Comparison of ENCODE assay signal across 8 cellular contexts in the genomic region with DNA sequence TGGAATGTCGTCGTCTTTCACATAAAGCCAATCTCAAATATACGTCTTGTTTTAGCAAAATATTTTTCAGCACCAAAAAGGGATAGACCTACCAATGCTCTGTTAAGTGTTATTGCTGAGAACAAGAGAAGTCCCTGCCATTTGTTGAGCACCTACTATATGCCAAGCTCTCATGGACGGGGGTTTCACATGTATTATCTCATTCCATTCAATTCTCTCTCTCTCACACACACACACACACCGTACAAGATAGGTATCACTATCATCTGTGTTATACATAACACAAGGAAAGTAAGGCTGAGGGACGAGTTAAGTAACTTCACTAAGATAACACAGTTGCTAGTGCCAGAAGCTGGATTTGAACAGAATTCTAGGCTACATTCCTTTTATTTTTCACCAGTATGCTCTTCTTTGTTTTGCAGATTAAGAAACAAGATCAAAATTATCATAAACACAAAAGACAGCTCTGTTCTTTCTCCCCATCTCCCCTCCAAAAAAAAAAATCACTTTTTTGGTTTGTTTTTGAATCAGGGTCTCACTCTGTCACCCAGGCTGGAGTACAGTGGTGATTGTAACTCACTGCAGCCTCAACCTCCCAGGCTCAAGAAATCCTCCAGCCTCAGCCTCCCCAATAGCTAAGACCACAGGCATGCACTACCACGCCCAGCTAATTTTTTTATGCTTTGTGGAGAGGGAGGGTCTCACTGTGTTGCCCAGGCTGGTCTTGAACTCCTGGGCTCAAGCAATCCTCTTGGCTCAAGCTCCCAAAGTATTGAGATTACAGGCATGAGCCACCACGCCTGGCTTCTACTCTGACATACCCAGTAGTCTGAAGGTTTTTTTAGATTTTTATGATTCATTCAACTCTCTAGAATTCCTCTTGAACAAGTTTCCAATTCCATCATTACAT. TPM values are rescaled to one million over a fixed set of nuclear protein-coding genes. Genes with fewer than 3 reads are reported as not detected.
DNase-seq lines count a peak whose midpoint lies in the region; ATAC-seq, FAIRE-seq and TF ChIP-seq lines count a peak whose summit lies in the region.

No MANE protein-coding gene starts in this region.

- H3K4me1 ChIP-seq in adipocyte (ENCODE audit: control insufficient read depth, insufficient read depth, low read length) (peaks cover 22% of the 10 kb centered on the region), HepG2 (ENCODE audit: insufficient read depth, low read length) (peaks cover 45% of the 10 kb centered on the region)

- POLR2A ChIA-PET in HepG2 (lab: Yijun Ruan, JAX), result interaction anchor here (0.9 to 3.7 kb wide), 19 partner anchors 9 to 80 kb away, joined by 3 to 96 read pairs (median 6); no protein-coding TSS in a partner anchor

- H3K4me1 Mint-ChIP-seq in activated naive CD4-positive, alpha-beta T cell treated with anti-CD3 and anti-CD28 coated beads, Interleukin-2, amount 50 U/mL, for 24 hours, result peaks cover 30% of the 10 kb centered on the region
- H3K4me1 Mint-ChIP-seq in type B pancreatic cell (ENCODE audit: unreplicated experiment), result peaks cover 22% of the 10 kb centered on the region

- peak overlapping the region; percentile 88 for H3K4me3 ChIP-seq in adipocyte (ENCODE audit: low read length)
- H3K4me3 ChIP-seq in HepG2 (replicated peaks in 1 of 3; ENCODE audit: insufficient read depth in 1 of 3, low read depth in 2 of 3, low read length in 3 of 3), result peak overlapping the region in 2 of 3 experiments; percentile 78 to 84; a peak in 2 of 6 replicates

- H3K9ac ChIP-seq in adipocyte (ENCODE audit: low read length) (peak overlapping the region; percentile 85), HepG2 (ENCODE audit: insufficient read depth, low read depth, low read length) (peak overlapping the region; percentile 25; the same call in 1 of the 2 replicates)

- DNase-seq in activated naive CD4-positive, alpha-beta T cell treated with Interleukin-2 at 50 U/mL for 16 hours, result no peak
- DNase-seq in adipocyte (ENCODE audit: low read depth) (no peak), HepG2 (ENCODE audit: low spot score) (no peak), type B pancreatic cell (ENCODE audit: extremely low spot score, unreplicated experiment) (no peak), dedifferentiated amniotic fluid mesenchymal stem cell (ENCODE audit: extremely low spot score) (no peak), T-helper 9 cell (no peak), urothelium cell line (ENCODE audit: low spot score) (no peak)

- peaks cover 39% of the 10 kb centered on the region for H3K79me2 ChIP-seq in HepG2 (ENCODE audit: insufficient read depth, low read length)

- peak overlapping the region; percentile 83 for H3K4me2 ChIP-seq in HepG2 (ENCODE audit: low read depth, low read length)

- peaks cover 2% of the 10 kb centered on the region for H3K27me3 Mint-ChIP-seq in activated naive CD4-positive, alpha-beta T cell treated with anti-CD3 and anti-CD28 coated beads, Interleukin-2, amount 50 U/mL, for 24 hours
- peaks cover 4% of the 10 kb centered on the region for H3K27me3 Mint-ChIP-seq in type B pancreatic cell

- ATAC-seq in HepG2, result no peak

- TF ChIP-seq POLR2A in HepG2 (IDR thresholded peaks at IDR 0.05; ENCODE audit: insufficient read depth in 1 of 2, low read depth in 2 of 2, low read length in 2 of 2), result no peak

- TF ChIP-seq CTCF in HepG2 (CRISPR knock-in tag; IDR thresholded peaks at IDR 0.05) (no peak), type B pancreatic cell (conservative IDR thresholded peaks at IDR 0.05) (no peak)

- peak overlapping the region; percentile 98 for H3K4me3 Mint-ChIP-seq in activated naive CD4-positive, alpha-beta T cell treated with anti-CD3 and anti-CD28 coated beads, Interleukin-2, amount 50 U/mL, for 24 hours
- H3K4me3 Mint-ChIP-seq in type B pancreatic cell, result peak overlapping the region; percentile 96

- TF ChIP-seq EP300 in HepG2 (IDR thresholded peaks at IDR 0.05; ENCODE audit: low read depth in 2 of 2, low read length in 2 of 2) (no peak), HepG2 (CRISPR knock-in tag; IDR thresholded peaks at IDR 0.05; ENCODE audit: borderline replicate concordance) (no peak)

- H3K9me3 ChIP-seq in adipocyte (ENCODE audit: control insufficient read depth, low read length) (no peaks in the 10 kb centered on the region), HepG2 (ENCODE audit: low read length) (no peaks in the 10 kb centered on the region)

- CTCF ChIA-PET in HepG2 (lab: Yijun Ruan, JAX; ENCODE audit: low intra/inter-chr PET ratio, low total read pairs), result no interaction called here

- peak overlapping the region; percentile 5 for H2AFZ ChIP-seq in HepG2 (ENCODE audit: low read length)

- BruUV-seq in HepG2 (replicated peaks; lab: Mats Ljungman, UMichigan), result no TSS peak

- FAIRE-seq in HepG2 (lab: Jason Lieb, UNC), result no peak
- FAIRE-seq in urothelium cell line (lab: Jason Lieb, UNC), result no peak

- H3K27me3 ChIP-seq in adipocyte (replicated peaks; ENCODE audit: control insufficient read depth, insufficient read depth, low read length) (no peaks in the 10 kb centered on the region), HepG2 (ENCODE audit: control insufficient read depth in 1 of 2, insufficient read depth in 2 of 2, low read length in 2 of 2) (no peaks in the 10 kb centered on the region; a peak in 1 of 5 replicates)

- H3K27ac Mint-ChIP-seq in activated naive CD4-positive, alpha-beta T cell treated with anti-CD3 and anti-CD28 coated beads, Interleukin-2, amount 50 U/mL, for 24 hours, result no peak overlapping the region
- H3K27ac Mint-ChIP-seq in type B pancreatic cell, result peak overlapping the region; percentile 90

- no peaks in the 10 kb centered on the region for H3K36me3 Mint-ChIP-seq in activated naive CD4-positive, alpha-beta T cell treated with anti-CD3 and anti-CD28 coated beads, Interleukin-2, amount 50 U/mL, for 24 hours
- H3K36me3 Mint-ChIP-seq in type B pancreatic cell, result no peaks in the 10 kb centered on the region

- intact Hi-C loops in HepG2 (cut with micrococcal nuclease; ENCODE audit: unreplicated experiment), result loop anchor here (2.0 kb wide), 1 partner anchor 16 kb away; no protein-coding TSS in a partner anchor

- H3K36me3 ChIP-seq in adipocyte (ENCODE audit: control insufficient read depth, insufficient read depth, low read length, severe bottlenecking) (no peaks in the 10 kb centered on the region), HepG2 (replicated peaks in 1 of 2; ENCODE audit: control insufficient read depth in 1 of 2, insufficient read depth in 2 of 2, low read length in 2 of 2) (no peaks in the 10 kb centered on the region; a peak in 1 of 5 replicates)

- no peaks in the 10 kb centered on the region for H3K9me3 Mint-ChIP-seq in activated naive CD4-positive, alpha-beta T cell treated with anti-CD3 and anti-CD28 coated beads, Interleukin-2, amount 50 U/mL, for 24 hours
- no peaks in the 10 kb centered on the region for H3K9me3 Mint-ChIP-seq in type B pancreatic cell

- TF ChIP-seq RAD21 in HepG2 (CRISPR knock-in tag; IDR thresholded peaks at IDR 0.05), result no peak

- H4K20me1 ChIP-seq in HepG2 (ENCODE audit: insufficient read depth, low read length), result no peaks in the 10 kb centered on the region; the same call in 1 of the 2 replicates

- peak overlapping the region; percentile 68 for H3K27ac ChIP-seq in HepG2 (ENCODE audit: extremely low read length, insufficient read depth, low read length)

- in situ Hi-C loops in HepG2 (cut with HindIII; ENCODE audit: extremely low pct_ligation_motif_present, low pct_unique_long_range_greater_than_20kb), result no loop called here

- 90% methylated on average over 8 of the region's 8 CpGs for WGBS in HepG2 (ENCODE audit: low lambda C conversion rate)

TF ChIP-seq in HepG2, 621 proteins besides CTCF, POLR2A, EP300 and RAD21 (continues in another document):
- TF ChIP-seq, protein P1, sequence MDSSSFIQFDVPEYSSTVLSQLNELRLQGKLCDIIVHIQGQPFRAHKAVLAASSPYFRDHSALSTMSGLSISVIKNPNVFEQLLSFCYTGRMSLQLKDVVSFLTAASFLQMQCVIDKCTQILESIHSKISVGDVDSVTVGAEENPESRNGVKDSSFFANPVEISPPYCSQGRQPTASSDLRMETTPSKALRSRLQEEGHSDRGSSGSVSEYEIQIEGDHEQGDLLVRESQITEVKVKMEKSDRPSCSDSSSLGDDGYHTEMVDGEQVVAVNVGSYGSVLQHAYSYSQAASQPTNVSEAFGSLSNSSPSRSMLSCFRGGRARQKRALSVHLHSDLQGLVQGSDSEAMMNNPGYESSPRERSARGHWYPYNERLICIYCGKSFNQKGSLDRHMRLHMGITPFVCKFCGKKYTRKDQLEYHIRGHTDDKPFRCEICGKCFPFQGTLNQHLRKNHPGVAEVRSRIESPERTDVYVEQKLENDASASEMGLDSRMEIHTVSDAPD (CRISPR knock-in tag; IDR thresholded peaks at IDR 0.05), result 0 out of 2 replicates have a peak, but pooled peaks have one; percentile 23
- TF ChIP-seq RBFOX2 (IDR thresholded peaks at IDR 0.05; ENCODE audit: low read depth, low read length) (no peak), TARDBP (CRISPR knock-in tag; IDR thresholded peaks at IDR 0.05) (no peak), ARID2 (CRISPR knock-in tag; IDR thresholded peaks at IDR 0.05; ENCODE audit: borderline replicate concordance) (peak; percentile 86; the same call in 1 of the 2 replicates), ZMYM3 (CRISPR knock-in tag; IDR thresholded peaks at IDR 0.05) (0 out of 2 replicates have a peak, but pooled peaks have one; percentile 7)

RNA-seq across cellular contexts. Expression of a gene that starts 1.0 kb away (rescaled TPM):
- total RNA-seq in HepG2 (2016; rRNA removed; fragmentation: Illumina TruSeq; extraction: Trizol) (115 and 183 TPM in 2 replicates), type B pancreatic cell (ENCODE audit: low replicate concordance) (9.2 and 12.0 TPM in 2 replicates)
- 16.6 and 18.3 TPM in 2 replicates for total RNA-seq in HepG2 (2016; cell fraction: cytosol; rRNA removed; fragmentation: Illumina TruSeq; extraction: Trizol; ENCODE audit: low read depth)
- 116 and 185 TPM in 2 replicates for total RNA-seq in HepG2 (2016; cell fraction: insoluble cytoplasmic fraction; rRNA removed; fragmentation: Illumina TruSeq; extraction: Trizol)
- 53.6 and 60.8 TPM in 2 replicates for total RNA-seq in HepG2 (2016; cell fraction: membrane; rRNA removed; fragmentation: Illumina TruSeq; extraction: Trizol)
- total RNA-seq in HepG2 (2016; cell fraction: nucleus; rRNA removed; fragmentation: Illumina TruSeq; extraction: Trizol), result 89.7 and 91.5 TPM in 2 replicates
- 37.8 and 58.2 TPM in 2 replicates for polyA plus RNA-seq in HepG2 (2011; rRNA removed)
- 24.3 and 29.8 TPM in 2 replicates for polyA plus RNA-seq in HepG2 (2011; cell fraction: cytosol; rRNA removed)
- 13.1 and 14.2 TPM in 2 replicates for polyA plus RNA-seq in HepG2 (2011; cell fraction: nucleus; rRNA removed)
- 54.6 and 95.7 TPM in 2 replicates for polyA plus RNA-seq in HepG2 (2012)
- polyA plus RNA-seq in HepG2 (2016; cell fraction: cytosol; fragmentation: Illumina TruSeq; extraction: Trizol; ENCODE audit: low read depth), result 6.1 and 6.7 TPM in 2 replicates
- 150 and 162 TPM in 2 replicates for polyA plus RNA-seq in HepG2 (2016; cell fraction: insoluble cytoplasmic fraction; fragmentation: Illumina TruSeq; extraction: Trizol; ENCODE audit: low read depth)
- 21.3 and 24.5 TPM in 2 replicates for polyA plus RNA-seq in HepG2 (2016; cell fraction: membrane; fragmentation: Illumina TruSeq; extraction: Trizol; ENCODE audit: low read depth)
- 65.9 and 66.3 TPM in 2 replicates for polyA plus RNA-seq in HepG2 (2016; cell fraction: nucleus; fragmentation: Illumina TruSeq; extraction: Trizol; ENCODE audit: insufficient read depth, low read depth)
- polyA minus RNA-seq in HepG2 (2011; rRNA and poly(A)+ RNA removed; ENCODE audit: low replicate concordance), result 8.2 and 55.6 TPM in 2 replicates
- polyA minus RNA-seq in HepG2 (2011; cell fraction: cytosol; rRNA and poly(A)+ RNA removed), result 60.4 and 69.2 TPM in 2 replicates
- polyA minus RNA-seq in HepG2 (2011; cell fraction: nucleus; rRNA and poly(A)+ RNA removed), result 134 and 144 TPM in 2 replicates
